In the genomic region with DNA sequence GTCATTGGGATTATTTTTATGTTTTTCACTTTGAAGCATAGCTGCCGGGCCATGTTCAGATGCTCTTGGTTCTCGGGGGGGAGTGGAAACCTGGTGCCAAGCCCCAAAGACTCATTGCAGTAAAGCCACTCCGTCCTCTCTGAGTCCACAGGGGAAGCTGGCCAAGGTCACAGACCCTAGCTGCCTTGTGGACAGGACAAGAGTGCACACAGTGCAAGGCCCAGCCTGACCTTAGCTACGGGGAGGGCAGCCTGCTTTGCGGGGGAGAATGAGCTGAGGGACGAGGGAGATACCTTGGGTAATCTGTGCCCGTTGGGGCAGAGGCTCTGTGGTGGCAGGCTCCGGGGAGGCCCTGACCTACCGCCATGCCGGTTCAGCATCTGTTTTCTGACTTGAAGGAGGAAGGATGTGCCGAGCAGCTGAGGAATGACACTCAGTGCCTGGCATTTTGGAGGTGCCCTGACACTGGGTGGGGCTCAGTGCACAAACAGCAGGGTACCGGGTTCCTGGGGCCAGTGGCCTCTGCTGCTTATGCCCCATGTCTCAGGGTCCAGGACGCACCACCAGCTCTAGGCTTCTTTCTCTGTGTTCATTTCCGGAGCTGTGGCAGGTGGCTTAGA, we compare ENCODE assay signal across 11 cellular contexts.
A peak's percentile ranks its signal among the peaks of the same experiment; 100 is the strongest.
DNase-seq lines count a peak whose midpoint lies in the region; ATAC-seq and TF ChIP-seq lines count a peak whose summit lies in the region.
"Had no signal": no experiment of that assay in that cellular context is flagged by ENCODE, and none has a peak within 500 bp of the region (broad histone marks: within the 10 kb centered on the region; RNA-seq: fewer than 3 reads in every experiment).

No MANE protein-coding gene starts in this region.

- no peaks in the 10 kb centered on the region for H3K27me3 ChIP-seq in upper lobe of right lung
- no peaks in the 10 kb centered on the region for H3K27me3 ChIP-seq in Karpas-422 (ENCODE audit: low read length)

- TF ChIP-seq CTCF in endothelial cell (IDR thresholded peaks at IDR 0.05; ENCODE audit: unreplicated experiment) (no peak), nephron (IDR thresholded peaks at IDR 0.05; ENCODE audit: unreplicated experiment in 3 of 3) (no peak), upper lobe of right lung (IDR thresholded peaks at IDR 0.05) (no peak)

- H3K9me3 ChIP-seq in upper lobe of right lung (no peaks in the 10 kb centered on the region), Karpas-422 (ENCODE audit: low read length) (no peaks in the 10 kb centered on the region)

- H3K9me3 Mint-ChIP-seq in activated naive CD8-positive, alpha-beta T cell (ENCODE audit: low read depth): no peaks in the 10 kb centered on the region
- no peaks in the 10 kb centered on the region for H3K9me3 Mint-ChIP-seq in activated naive CD8-positive, alpha-beta T cell treated with anti-CD3 and anti-CD28 coated beads for 36 hours
- H3K9me3 Mint-ChIP-seq in endothelial cell (ENCODE audit: unreplicated experiment) (no peaks in the 10 kb centered on the region), nephron (no peaks in the 10 kb centered on the region)

- H3K36me3 ChIP-seq in upper lobe of right lung (peaks cover 5% of the 10 kb centered on the region), Karpas-422 (ENCODE audit: insufficient read depth, low read length) (peaks cover 30% of the 10 kb centered on the region)

- H3K4me3 ChIP-seq in upper lobe of right lung (no peak overlapping the region), Karpas-422 (ENCODE audit: low read length) (no peak overlapping the region)

- intact Hi-C loops in upper lobe of right lung (cut with DNase I): no loop called here

- no peak overlapping the region for H3K4me2 ChIP-seq in Karpas-422 (ENCODE audit: low read depth, low read length, poor library complexity, severe bottlenecking)

- H3K4me1 Mint-ChIP-seq in activated naive CD8-positive, alpha-beta T cell (ENCODE audit: low read depth): peaks cover 44% of the 10 kb centered on the region
- H3K4me1 Mint-ChIP-seq in activated naive CD8-positive, alpha-beta T cell treated with anti-CD3 and anti-CD28 coated beads for 36 hours: peaks cover 24% of the 10 kb centered on the region
- peaks cover 32% of the 10 kb centered on the region for H3K4me1 Mint-ChIP-seq in endothelial cell (ENCODE audit: unreplicated experiment)
- H3K4me1 Mint-ChIP-seq in nephron: peaks cover 76% of the 10 kb centered on the region

- H3K9ac ChIP-seq in Karpas-422 (ENCODE audit: low read length): no peak overlapping the region

- H3K27ac ChIP-seq in upper lobe of right lung (peak overlapping the region; percentile 61), Karpas-422 (ENCODE audit: low read length) (no peak overlapping the region)

- peaks cover 3% of the 10 kb centered on the region for H3K36me3 Mint-ChIP-seq in activated naive CD8-positive, alpha-beta T cell
- peaks cover 4% of the 10 kb centered on the region for H3K36me3 Mint-ChIP-seq in activated naive CD8-positive, alpha-beta T cell treated with anti-CD3 and anti-CD28 coated beads for 36 hours
- H3K36me3 Mint-ChIP-seq in endothelial cell (ENCODE audit: low read depth, unreplicated experiment): peaks cover 5% of the 10 kb centered on the region
- H3K36me3 Mint-ChIP-seq in nephron (ENCODE audit: low read depth): peaks cover 7% of the 10 kb centered on the region

- H4K20me1 ChIP-seq in Karpas-422 (ENCODE audit: insufficient read depth, low read depth, low read length): peaks cover 5% of the 10 kb centered on the region; the same call in 1 of the 2 replicates

- H3K79me2 ChIP-seq in Karpas-422 (ENCODE audit: low read length): no peaks in the 10 kb centered on the region

- no peak overlapping the region for H2AFZ ChIP-seq in Karpas-422 (ENCODE audit: low read length)

- ATAC-seq in upper lobe of right lung: no peak

- H3K9me2 ChIP-seq in Karpas-422 (replicated peaks; ENCODE audit: insufficient read depth, low read length): no peaks in the 10 kb centered on the region

- peaks cover 77% of the 10 kb centered on the region for H3K4me1 ChIP-seq in upper lobe of right lung
- peaks cover 20% of the 10 kb centered on the region for H3K4me1 ChIP-seq in Karpas-422 (ENCODE audit: low read length)

- no peak for DNase-seq in activated naive CD8-positive, alpha-beta T cell treated with anti-CD3 and anti-CD28 coated beads for 36 hours
- no peak for DNase-seq in endothelial cell (ENCODE audit: low spot score)
- no peak for DNase-seq in upper lobe of right lung
- no peak for DNase-seq in Karpas-422
- DNase-seq in activated CD4-positive, alpha-beta T cell treated with anti-CD3 and anti-CD28 coated beads, Interleukin-2, amount 50 U/mL, for 48 hours: no peak
- DNase-seq in mesenteric fat pad (ENCODE audit: low spot score): no peak
- DNase-seq: amniotic stem cell, NCI-H1105 treated with DMSO at 0.1 percent for 48 hours, NCI-H526 had no signal

- no peak overlapping the region for H3K4me3 Mint-ChIP-seq in activated naive CD8-positive, alpha-beta T cell
- H3K4me3 Mint-ChIP-seq in activated naive CD8-positive, alpha-beta T cell treated with anti-CD3 and anti-CD28 coated beads for 36 hours: no peak overlapping the region
- H3K4me3 Mint-ChIP-seq in endothelial cell (ENCODE audit: unreplicated experiment) (no peak overlapping the region), nephron (no peak overlapping the region)

- peak overlapping the region; percentile 34 for H3K27ac Mint-ChIP-seq in activated naive CD8-positive, alpha-beta T cell
- H3K27ac Mint-ChIP-seq in activated naive CD8-positive, alpha-beta T cell treated with anti-CD3 and anti-CD28 coated beads for 36 hours: no peak overlapping the region
- H3K27ac Mint-ChIP-seq in endothelial cell (ENCODE audit: unreplicated experiment) (peak overlapping the region; percentile 24), nephron (peak overlapping the region; percentile 32 to 71 (median 71))

- no peaks in the 10 kb centered on the region for H3K27me3 Mint-ChIP-seq in activated naive CD8-positive, alpha-beta T cell
- H3K27me3 Mint-ChIP-seq in activated naive CD8-positive, alpha-beta T cell treated with anti-CD3 and anti-CD28 coated beads for 36 hours: no peaks in the 10 kb centered on the region
- peaks cover 7% of the 10 kb centered on the region for H3K27me3 Mint-ChIP-seq in endothelial cell (ENCODE audit: unreplicated experiment)
- no peaks in the 10 kb centered on the region for H3K27me3 Mint-ChIP-seq in nephron (ENCODE audit: low read depth)
